In genomic region chr1:2019571-2020309, GRCh38 we compare ENCODE assay signal across 12 cellular contexts. TPM values are rescaled to one million over a fixed set of nuclear protein-coding genes. Genes with fewer than 3 reads are reported as not detected.
DNase-seq lines count a peak whose midpoint lies in the region; ATAC-seq and TF ChIP-seq lines count a peak whose summit lies in the region.
"Had no signal": no experiment of that assay in that cellular context is flagged by ENCODE, and none has a peak within 500 bp of the region (broad histone marks: within the 10 kb centered on the region; RNA-seq: fewer than 3 reads in every experiment).

No MANE protein-coding gene starts in this region.

- no peak for DNase-seq in activated CD8-positive, alpha-beta memory T cell treated with anti-CD3 and anti-CD28 coated beads, Interleukin-2, amount 10 ng/mL, durations not matched to agents 7 days and 5 days
- DNase-seq in activated CD8-positive, alpha-beta memory T cell treated with anti-CD3 and anti-CD28 coated beads, Interleukin-2, amount 50 U/mL, for 4 hours: no peak
- DNase-seq in adipocyte (ENCODE audit: low read depth) (peak; percentile 27), spleen (no peak), DMS114 treated with DMSO at 0.1 percent for 48 hours (lab: John Stamatoyannopoulos, UW; ENCODE audit: unreplicated experiment) (no peak), hypothalamus (lab: John Stamatoyannopoulos, UW) (no peak), uterus (no peak)
- DNase-seq: foreskin melanocyte had no signal

- TF ChIP-seq POLR2A in spleen (IDR thresholded peaks at IDR 0.05): no peak
- TF ChIP-seq POLR2A in uterus (IDR thresholded peaks at IDR 0.05): no peak

- no peak overlapping the region for H3K9ac ChIP-seq in adipocyte (ENCODE audit: low read length)

- H3K36me3 Mint-ChIP-seq in activated CD8-positive, alpha-beta memory T cell treated with anti-CD3 and anti-CD28 coated beads, Interleukin-2, amount 10 ng/mL, durations not matched to agents 7 days and 5 days: peaks cover 2% of the 10 kb centered on the region

- peaks cover 46% of the 10 kb centered on the region for H3K27me3 Mint-ChIP-seq in activated CD8-positive, alpha-beta memory T cell treated with anti-CD3 and anti-CD28 coated beads, Interleukin-2, amount 10 ng/mL, durations not matched to agents 7 days and 5 days

- intact Hi-C loops in spleen (cut with DNase I; ENCODE audit: low total_unique reads): no loop called here
- intact Hi-C loops in uterus (cut with DNase I; ENCODE audit: low total_unique reads): no loop called here

- 11 to 26% (median 17%) methylated on average over 12 to 61 of the region's 61 CpGs for WGBS in spleen, 5 donors

- H3K4me3 ChIP-seq in adipocyte (ENCODE audit: low read length) (no peak overlapping the region), iPS-18c (ENCODE audit: insufficient read depth, low read depth, low read length) (peak overlapping the region; percentile 40), spleen (peak overlapping the region in 6 of 8 donors; percentile 8 to 60 (median 26)), uterus (no peak overlapping the region)

- no peaks in the 10 kb centered on the region for H3K9me3 ChIP-seq in adipocyte (ENCODE audit: control insufficient read depth, low read length)
- H3K9me3 ChIP-seq in iPS-18c (ENCODE audit: control insufficient read depth, insufficient read depth, low read length): peaks cover 6% of the 10 kb centered on the region
- no peaks in the 10 kb centered on the region for H3K9me3 ChIP-seq in spleen
- H3K9me3 ChIP-seq in uterus: no peaks in the 10 kb centered on the region

- H3K27ac Mint-ChIP-seq in activated CD8-positive, alpha-beta memory T cell treated with anti-CD3 and anti-CD28 coated beads, Interleukin-2, amount 10 ng/mL, durations not matched to agents 7 days and 5 days: no peak overlapping the region

- H3K36me3 ChIP-seq in adipocyte (ENCODE audit: control insufficient read depth, insufficient read depth, low read length, severe bottlenecking) (no peaks in the 10 kb centered on the region), spleen (no peaks in the 10 kb centered on the region), uterus (no peaks in the 10 kb centered on the region)

- ATAC-seq in activated CD8-positive, alpha-beta memory T cell treated with anti-CD3 and anti-CD28 coated beads, Interleukin-2, amount 10 ng/mL, durations not matched to agents 7 days and 5 days: peak; percentile 33

- no peaks in the 10 kb centered on the region for H3K4me1 ChIP-seq in adipocyte (ENCODE audit: control insufficient read depth, insufficient read depth, low read length)
- H3K4me1 ChIP-seq in spleen: peaks cover 0 to 27% (median 13%) of the 10 kb centered on the region in 6 donors
- peaks cover 0 to 5% of the 10 kb centered on the region in 2 donors for H3K4me1 ChIP-seq in uterus

- no peaks in the 10 kb centered on the region for H3K9me3 Mint-ChIP-seq in activated CD8-positive, alpha-beta memory T cell treated with anti-CD3 and anti-CD28 coated beads, Interleukin-2, amount 10 ng/mL, durations not matched to agents 7 days and 5 days (ENCODE audit: low read depth)
- H3K9me3 Mint-ChIP-seq: central memory CD8-positive, alpha-beta T cell had no signal

- H3K27me3 ChIP-seq in adipocyte (replicated peaks; ENCODE audit: control insufficient read depth, insufficient read depth, low read length): peaks cover 75% of the 10 kb centered on the region
- peaks cover 0 to 100% (median 48%) of the 10 kb centered on the region in 7 donors for H3K27me3 ChIP-seq in spleen (replicated peaks in 1 of 7)
- peaks cover 8 to 33% of the 10 kb centered on the region in 2 donors for H3K27me3 ChIP-seq in uterus

- H3K4me3 Mint-ChIP-seq in activated CD8-positive, alpha-beta memory T cell treated with anti-CD3 and anti-CD28 coated beads, Interleukin-2, amount 10 ng/mL, durations not matched to agents 7 days and 5 days: no peak overlapping the region

- TF ChIP-seq CTCF in spleen (IDR thresholded peaks at IDR 0.05 in 8 of 11, conservative IDR thresholded peaks at IDR 0.05 in 3 of 11) (peak in 1 of 11 experiments; percentile 17), uterus (IDR thresholded peaks at IDR 0.05) (no peak)

- CTCF ChIA-PET in activated CD8-positive, alpha-beta memory T cell treated with anti-CD3 and anti-CD28 coated beads, Interleukin-2, amount 10 ng/mL, durations not matched to agents 7 days and 5 days (lab: Charles Lee): interaction anchor here (4.3 kb wide), 1 partner anchor 25 kb away, joined by 18 read pairs; no protein-coding TSS in a partner anchor

- H3K27ac ChIP-seq in spleen: no peak overlapping the region
- no peak overlapping the region for H3K27ac ChIP-seq in uterus

- H3K4me1 Mint-ChIP-seq in activated CD8-positive, alpha-beta memory T cell treated with anti-CD3 and anti-CD28 coated beads, Interleukin-2, amount 10 ng/mL, durations not matched to agents 7 days and 5 days: peaks cover 2% of the 10 kb centered on the region

RNA-seq across cellular contexts. Expression of gene GABRD, which starts 0.6 kb away (rescaled TPM):
- not detected for total RNA-seq in activated CD8-positive, alpha-beta memory T cell treated with anti-CD3 and anti-CD28 coated beads, Interleukin-2, amount 10 ng/mL, durations not matched to agents 7 days and 5 days
- total RNA-seq in spleen: 1 to 10 TPM in 2 of 7 donors, under 1 TPM in 3, not detected in 2; 0.40 to 1.2 (median 0.94) TPM
- 1 to 10 TPM in 1 of 3 donors, under 1 TPM in 1, not detected in 1; 0.35 to 1.1 TPM for polyA plus RNA-seq in spleen
- under 1 TPM in 1 of 4 donors, not detected in 3; 0.83 TPM for total RNA-seq in uterus
- total RNA-seq: HT-29 had no signal
- polyA plus RNA-seq: AG04450 had no signal

RNA-seq across cellular contexts. Expression of gene CFAP74, which starts 16.2 kb away (rescaled TPM):
- not detected for total RNA-seq in activated CD8-positive, alpha-beta memory T cell treated with anti-CD3 and anti-CD28 coated beads, Interleukin-2, amount 10 ng/mL, durations not matched to agents 7 days and 5 days
- total RNA-seq in spleen: under 1 TPM in 3 of 7 donors, not detected in 4; 0.10 to 0.32 (median 0.27) TPM
- under 1 TPM; 0.03 to 0.18 (median 0.09) TPM for polyA plus RNA-seq in spleen
- 1 to 10 TPM in 1 of 4 donors, under 1 TPM in 1, not detected in 2; 0.64 to 1.0 TPM for total RNA-seq in uterus
- total RNA-seq: HT-29 had no signal
- polyA plus RNA-seq: AG04450 had no signal

RNA-seq across cellular contexts. Expression of gene PRKCZ, which starts 30.5 kb away (rescaled TPM):
- 10 to 100 TPM in 1 of 2 experiments, 1 to 10 TPM in 1; 6.8 to 12.8 TPM for total RNA-seq in activated CD8-positive, alpha-beta memory T cell treated with anti-CD3 and anti-CD28 coated beads, Interleukin-2, amount 10 ng/mL, durations not matched to agents 7 days and 5 days
- total RNA-seq in spleen (10 to 100 TPM; 19.5 to 61.8 (median 38.7) TPM), uterus (1 to 10 TPM in 3 of 4 donors, under 1 TPM in 1; 0.29 to 8.8 (median 3.9) TPM)
- 10 to 100 TPM; 17.6 to 35.8 (median 32.3) TPM for polyA plus RNA-seq in spleen

Comparison
In these comparisons a context has a peak if more than half of its experiments do, and no peak if none do; other contexts are left out.
1. H3K4me3 ChIP-seq: peak in iPS-18c (single experiment) and spleen (6 of 8); none in adipocyte (single experiment) and uterus (0 of 2).